8 cellular contexts compared by ENCODE assay signal in genomic region chr14:74882103-74882920, GRCh38. TPM values are rescaled to one million over a fixed set of nuclear protein-coding genes. Genes with fewer than 3 reads are reported as not detected.
DNase-seq lines count a peak whose midpoint lies in the region; ATAC-seq, FAIRE-seq and TF ChIP-seq lines count a peak whose summit lies in the region.

No MANE protein-coding gene starts in this region.

- peak overlapping the region; percentile 94 to 100 (median 99) for H3K27ac Mint-ChIP-seq in CD4-positive, CD25-positive, alpha-beta regulatory T cell

- peaks cover 8% of the 10 kb centered on the region for H3K36me3 Mint-ChIP-seq in CD4-positive, CD25-positive, alpha-beta regulatory T cell

- H3K27ac ChIP-seq in CD4-positive, CD25-positive, alpha-beta regulatory T cell (ENCODE audit: insufficient read depth, low read length, poor library complexity, severe bottlenecking), result peak overlapping the region; percentile 84

- TF ChIP-seq CTCF in bronchial epithelial cell (IDR thresholded peaks at IDR 0.05; ENCODE audit: insufficient read depth, low read length, severe bottlenecking), result no peak

- H3K27me3 ChIP-seq in CD4-positive, CD25-positive, alpha-beta regulatory T cell (ENCODE audit: control insufficient read depth, insufficient read depth, low read length), result no peaks in the 10 kb centered on the region
- H3K27me3 ChIP-seq in bronchial epithelial cell (ENCODE audit: control insufficient read depth, insufficient read depth, low read length), result no peaks in the 10 kb centered on the region

- peaks cover 42% of the 10 kb centered on the region for H3K4me1 ChIP-seq in CD4-positive, CD25-positive, alpha-beta regulatory T cell (ENCODE audit: control insufficient read depth, insufficient read depth, low read length, poor library complexity, severe bottlenecking)

- H3K4me3 Mint-ChIP-seq in CD4-positive, CD25-positive, alpha-beta regulatory T cell, result peak overlapping the region; percentile 95 to 100 (median 98)

- no peak for FAIRE-seq in bronchial epithelial cell (lab: Jason Lieb, UNC)

- DNase-seq in CD4-positive, CD25-positive, alpha-beta regulatory T cell, result peak; percentile 35 to 73 (median 70)
- DNase-seq in T-helper 9 cell (peak; percentile 45), bronchial epithelial cell (ENCODE audit: low read depth) (peak; percentile 58), left kidney (ENCODE audit: low read depth, low spot score) (peak; percentile 60), NCI-H82 treated with DMSO at 0.1 percent for 48 hours (lab: John Stamatoyannopoulos, UW; ENCODE audit: unreplicated experiment) (no peak)
- peak; percentile 59 for DNase-seq in stimulated activated CD4-positive, alpha-beta T cell treated with anti-CD3 and anti-CD28 coated beads, Interleukin-4, amount 100 ng/mL, for 24 hours

- ATAC-seq in CD4-positive, CD25-positive, alpha-beta regulatory T cell (ENCODE audit: low read depth in 2 of 2), result peak; percentile 43 to 49
- ATAC-seq in GM19438 (IDR thresholded peaks at IDR 0.05; ENCODE audit: low read depth, unreplicated experiment) (peak; percentile 43), HG03520 (IDR thresholded peaks at IDR 0.05; ENCODE audit: unreplicated experiment) (peak; percentile 44)

- no peaks in the 10 kb centered on the region for H3K27me3 Mint-ChIP-seq in CD4-positive, CD25-positive, alpha-beta regulatory T cell

- no peaks in the 10 kb centered on the region for H3K9me3 Mint-ChIP-seq in CD4-positive, CD25-positive, alpha-beta regulatory T cell

- peaks cover 14 to 65% (median 50%) of the 10 kb centered on the region in 4 donors for H3K4me1 Mint-ChIP-seq in CD4-positive, CD25-positive, alpha-beta regulatory T cell

- H3K9me3 ChIP-seq in CD4-positive, CD25-positive, alpha-beta regulatory T cell (ENCODE audit: control insufficient read depth in 2 of 2, low read length in 2 of 2), result no peaks in the 10 kb centered on the region

- peaks cover 17% of the 10 kb centered on the region for H3K36me3 ChIP-seq in CD4-positive, CD25-positive, alpha-beta regulatory T cell (ENCODE audit: control insufficient read depth, insufficient read depth, low read length)
- H3K36me3 ChIP-seq in bronchial epithelial cell (ENCODE audit: control insufficient read depth, insufficient read depth, low read length), result peaks cover 2% of the 10 kb centered on the region

- H3K4me3 ChIP-seq in CD4-positive, CD25-positive, alpha-beta regulatory T cell (ENCODE audit: low read depth, low read length), result peak overlapping the region; percentile 93
- H3K4me3 ChIP-seq in bronchial epithelial cell (ENCODE audit: low read depth, low read length), result peak overlapping the region; percentile 62

RNA-seq across cellular contexts. Expression of gene DLST, which starts 0.6 kb away (rescaled TPM):
- 122 TPM for total RNA-seq in CD4-positive, CD25-positive, alpha-beta regulatory T cell
- 10 to 100 TPM in 2 of 4 donors, 1 to 10 TPM in 2; 8.1 to 11.7 (median 10.2) TPM for polyA plus RNA-seq in CD4-positive, CD25-positive, alpha-beta regulatory T cell
- 48.2 and 58.5 TPM in 2 replicates for total RNA-seq in bronchial epithelial cell

RNA-seq across cellular contexts. Expression of gene PROX2, which starts 6.4 kb away (rescaled TPM):
- not detected for total RNA-seq in CD4-positive, CD25-positive, alpha-beta regulatory T cell
- under 1 TPM in 1 of 4 donors, not detected in 3; 0.21 TPM for polyA plus RNA-seq in CD4-positive, CD25-positive, alpha-beta regulatory T cell
- total RNA-seq in bronchial epithelial cell, result not detected in 2 replicates

RNA-seq across cellular contexts. Expression of gene RPS6KL1, which starts 40.7 kb away (rescaled TPM):
- 4.5 TPM for total RNA-seq in CD4-positive, CD25-positive, alpha-beta regulatory T cell
- 1 to 10 TPM in 2 of 4 donors, under 1 TPM in 2; 0.27 to 3.4 (median 1.4) TPM for polyA plus RNA-seq in CD4-positive, CD25-positive, alpha-beta regulatory T cell
- total RNA-seq in bronchial epithelial cell, result 1.5 and 6.1 TPM in 2 replicates
